In the genomic region with DNA sequence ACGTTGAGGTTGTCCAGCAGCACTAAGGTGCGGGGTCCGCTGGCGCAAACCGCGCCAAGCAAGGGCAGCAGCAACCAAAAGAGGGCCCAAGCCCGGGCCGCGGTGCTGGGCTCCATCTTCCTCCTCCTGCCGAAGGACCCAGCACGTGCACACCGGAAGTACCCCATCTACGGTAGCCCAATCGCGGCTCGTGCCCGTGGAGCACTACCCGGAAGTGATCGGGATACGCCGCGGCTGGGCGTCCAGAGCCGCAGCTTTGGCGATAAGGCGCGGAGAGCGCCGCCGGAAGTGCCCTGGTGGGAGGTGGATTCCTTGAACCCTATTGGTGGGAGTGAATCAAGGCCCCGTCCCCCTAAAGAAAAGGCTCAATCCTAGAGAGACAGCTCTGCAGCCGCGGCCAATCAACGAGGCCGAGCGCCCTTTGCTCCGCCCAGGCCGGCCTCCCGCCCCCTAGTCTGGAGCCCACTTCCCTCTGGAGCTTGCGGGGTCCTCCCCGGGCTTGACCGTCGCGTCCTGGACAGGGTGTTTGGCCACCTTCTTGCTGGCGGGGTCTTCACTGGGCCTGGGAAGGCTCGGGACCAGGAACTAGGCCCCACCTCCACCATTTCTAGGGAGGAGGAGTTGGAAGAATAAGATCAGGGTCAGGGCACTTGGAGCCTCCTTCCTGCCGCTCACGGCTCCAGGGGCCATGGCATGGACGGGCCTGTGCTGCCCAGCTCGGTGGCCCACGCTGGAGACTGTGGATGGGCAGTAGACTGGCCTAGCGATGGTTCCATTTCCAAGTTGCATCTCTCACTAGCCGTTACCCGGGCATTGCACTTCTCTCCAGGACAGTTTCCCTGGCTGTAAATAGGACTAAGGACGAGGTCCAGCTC, we compare ENCODE assay signal across 1 cellular context.
A peak's percentile ranks its signal among the peaks of the same experiment; 100 is the strongest.
TF ChIP-seq lines count a peak whose summit lies in the region.

A gene (minus strand): TSS at position 135 of the 875 bp plus-strand sequence. CDS start 19 bp downstream, at position 116.

TF ChIP-seq in GM12878, 131 proteins besides CTCF, POLR2A, EP300 and RAD21 (continued from another document and continues in another):
- TF ChIP-seq, protein P1, sequence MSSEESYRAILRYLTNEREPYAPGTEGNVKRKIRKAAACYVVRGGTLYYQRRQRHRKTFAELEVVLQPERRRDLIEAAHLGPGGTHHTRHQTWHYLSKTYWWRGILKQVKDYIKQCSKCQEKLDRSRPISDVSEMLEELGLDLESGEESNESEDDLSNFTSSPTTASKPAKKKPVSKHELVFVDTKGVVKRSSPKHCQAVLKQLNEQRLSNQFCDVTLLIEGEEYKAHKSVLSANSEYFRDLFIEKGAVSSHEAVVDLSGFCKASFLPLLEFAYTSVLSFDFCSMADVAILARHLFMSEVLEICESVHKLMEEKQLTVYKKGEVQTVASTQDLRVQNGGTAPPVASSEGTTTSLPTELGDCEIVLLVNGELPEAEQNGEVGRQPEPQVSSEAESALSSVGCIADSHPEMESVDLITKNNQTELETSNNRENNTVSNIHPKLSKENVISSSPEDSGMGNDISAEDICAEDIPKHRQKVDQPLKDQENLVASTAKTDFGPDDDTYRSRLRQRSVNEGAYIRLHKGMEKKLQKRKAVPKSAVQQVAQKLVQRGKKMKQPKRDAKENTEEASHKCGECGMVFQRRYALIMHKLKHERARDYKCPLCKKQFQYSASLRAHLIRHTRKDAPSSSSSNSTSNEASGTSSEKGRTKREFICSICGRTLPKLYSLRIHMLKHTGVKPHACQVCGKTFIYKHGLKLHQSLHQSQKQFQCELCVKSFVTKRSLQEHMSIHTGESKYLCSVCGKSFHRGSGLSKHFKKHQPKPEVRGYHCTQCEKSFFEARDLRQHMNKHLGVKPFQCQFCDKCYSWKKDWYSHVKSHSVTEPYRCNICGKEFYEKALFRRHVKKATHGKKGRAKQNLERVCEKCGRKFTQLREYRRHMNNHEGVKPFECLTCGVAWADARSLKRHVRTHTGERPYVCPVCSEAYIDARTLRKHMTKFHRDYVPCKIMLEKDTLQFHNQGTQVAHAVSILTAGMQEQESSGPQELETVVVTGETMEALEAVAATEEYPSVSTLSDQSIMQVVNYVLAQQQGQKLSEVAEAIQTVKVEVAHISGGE (CRISPR knock-in tag; IDR thresholded peaks at IDR 0.05), result no peak
- TF ChIP-seq JUNB (IDR thresholded peaks at IDR 0.05), result no peak
- TF ChIP-seq TARDBP (IDR thresholded peaks at IDR 0.05; ENCODE audit: borderline replicate concordance), result no peak
- TF ChIP-seq ATF7 (IDR thresholded peaks at IDR 0.05; ENCODE audit: low read depth), result 0 out of 2 replicates have a peak, but pooled peaks have one; percentile 21
- no peak for TF ChIP-seq ZNF24 (IDR thresholded peaks at IDR 0.05)
- TF ChIP-seq, protein P2, sequence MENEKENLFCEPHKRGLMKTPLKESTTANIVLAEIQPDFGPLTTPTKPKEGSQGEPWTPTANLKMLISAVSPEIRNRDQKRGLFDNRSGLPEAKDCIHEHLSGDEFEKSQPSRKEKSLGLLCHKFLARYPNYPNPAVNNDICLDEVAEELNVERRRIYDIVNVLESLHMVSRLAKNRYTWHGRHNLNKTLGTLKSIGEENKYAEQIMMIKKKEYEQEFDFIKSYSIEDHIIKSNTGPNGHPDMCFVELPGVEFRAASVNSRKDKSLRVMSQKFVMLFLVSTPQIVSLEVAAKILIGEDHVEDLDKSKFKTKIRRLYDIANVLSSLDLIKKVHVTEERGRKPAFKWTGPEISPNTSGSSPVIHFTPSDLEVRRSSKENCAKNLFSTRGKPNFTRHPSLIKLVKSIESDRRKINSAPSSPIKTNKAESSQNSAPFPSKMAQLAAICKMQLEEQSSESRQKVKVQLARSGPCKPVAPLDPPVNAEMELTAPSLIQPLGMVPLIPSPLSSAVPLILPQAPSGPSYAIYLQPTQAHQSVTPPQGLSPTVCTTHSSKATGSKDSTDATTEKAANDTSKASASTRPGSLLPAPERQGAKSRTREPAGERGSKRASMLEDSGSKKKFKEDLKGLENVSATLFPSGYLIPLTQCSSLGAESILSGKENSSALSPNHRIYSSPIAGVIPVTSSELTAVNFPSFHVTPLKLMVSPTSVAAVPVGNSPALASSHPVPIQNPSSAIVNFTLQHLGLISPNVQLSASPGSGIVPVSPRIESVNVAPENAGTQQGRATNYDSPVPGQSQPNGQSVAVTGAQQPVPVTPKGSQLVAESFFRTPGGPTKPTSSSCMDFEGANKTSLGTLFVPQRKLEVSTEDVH (IDR thresholded peaks at IDR 0.05; ENCODE audit: low read depth, partially characterized antibody), result peak; percentile 55
- no peak for TF ChIP-seq ETV6 (conservative IDR thresholded peaks at IDR 0.05 in 1 of 2, IDR thresholded peaks at IDR 0.05 in 1 of 2; ENCODE audit: borderline replicate concordance in 1 of 2, low read depth in 1 of 2)
- TF ChIP-seq, protein P3, sequence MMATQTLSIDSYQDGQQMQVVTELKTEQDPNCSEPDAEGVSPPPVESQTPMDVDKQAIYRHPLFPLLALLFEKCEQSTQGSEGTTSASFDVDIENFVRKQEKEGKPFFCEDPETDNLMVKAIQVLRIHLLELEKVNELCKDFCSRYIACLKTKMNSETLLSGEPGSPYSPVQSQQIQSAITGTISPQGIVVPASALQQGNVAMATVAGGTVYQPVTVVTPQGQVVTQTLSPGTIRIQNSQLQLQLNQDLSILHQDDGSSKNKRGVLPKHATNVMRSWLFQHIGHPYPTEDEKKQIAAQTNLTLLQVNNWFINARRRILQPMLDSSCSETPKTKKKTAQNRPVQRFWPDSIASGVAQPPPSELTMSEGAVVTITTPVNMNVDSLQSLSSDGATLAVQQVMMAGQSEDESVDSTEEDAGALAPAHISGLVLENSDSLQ (IDR thresholded peaks at IDR 0.05), result peak; percentile 78
- peak; percentile 63; the same call in 1 of the 2 replicates for TF ChIP-seq BACH1 (IDR thresholded peaks at IDR 0.05; ENCODE audit: borderline replicate concordance)
- TF ChIP-seq BRCA1 (IDR thresholded peaks at IDR 0.05; ENCODE audit: low read depth, low read length), result no peak
- TF ChIP-seq SREBF1 (IDR thresholded peaks at IDR 0.05; ENCODE audit: low read length), result peak; percentile 67
- TF ChIP-seq, protein P4, sequence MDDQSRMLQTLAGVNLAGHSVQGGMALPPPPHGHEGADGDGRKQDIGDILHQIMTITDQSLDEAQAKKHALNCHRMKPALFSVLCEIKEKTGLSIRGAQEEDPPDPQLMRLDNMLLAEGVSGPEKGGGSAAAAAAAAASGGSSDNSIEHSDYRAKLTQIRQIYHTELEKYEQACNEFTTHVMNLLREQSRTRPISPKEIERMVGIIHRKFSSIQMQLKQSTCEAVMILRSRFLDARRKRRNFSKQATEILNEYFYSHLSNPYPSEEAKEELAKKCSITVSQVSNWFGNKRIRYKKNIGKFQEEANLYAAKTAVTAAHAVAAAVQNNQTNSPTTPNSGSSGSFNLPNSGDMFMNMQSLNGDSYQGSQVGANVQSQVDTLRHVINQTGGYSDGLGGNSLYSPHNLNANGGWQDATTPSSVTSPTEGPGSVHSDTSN (IDR thresholded peaks at IDR 0.05; ENCODE audit: insufficient replicate concordance, low read depth, low read length), result no peak
- TF ChIP-seq, protein P5, sequence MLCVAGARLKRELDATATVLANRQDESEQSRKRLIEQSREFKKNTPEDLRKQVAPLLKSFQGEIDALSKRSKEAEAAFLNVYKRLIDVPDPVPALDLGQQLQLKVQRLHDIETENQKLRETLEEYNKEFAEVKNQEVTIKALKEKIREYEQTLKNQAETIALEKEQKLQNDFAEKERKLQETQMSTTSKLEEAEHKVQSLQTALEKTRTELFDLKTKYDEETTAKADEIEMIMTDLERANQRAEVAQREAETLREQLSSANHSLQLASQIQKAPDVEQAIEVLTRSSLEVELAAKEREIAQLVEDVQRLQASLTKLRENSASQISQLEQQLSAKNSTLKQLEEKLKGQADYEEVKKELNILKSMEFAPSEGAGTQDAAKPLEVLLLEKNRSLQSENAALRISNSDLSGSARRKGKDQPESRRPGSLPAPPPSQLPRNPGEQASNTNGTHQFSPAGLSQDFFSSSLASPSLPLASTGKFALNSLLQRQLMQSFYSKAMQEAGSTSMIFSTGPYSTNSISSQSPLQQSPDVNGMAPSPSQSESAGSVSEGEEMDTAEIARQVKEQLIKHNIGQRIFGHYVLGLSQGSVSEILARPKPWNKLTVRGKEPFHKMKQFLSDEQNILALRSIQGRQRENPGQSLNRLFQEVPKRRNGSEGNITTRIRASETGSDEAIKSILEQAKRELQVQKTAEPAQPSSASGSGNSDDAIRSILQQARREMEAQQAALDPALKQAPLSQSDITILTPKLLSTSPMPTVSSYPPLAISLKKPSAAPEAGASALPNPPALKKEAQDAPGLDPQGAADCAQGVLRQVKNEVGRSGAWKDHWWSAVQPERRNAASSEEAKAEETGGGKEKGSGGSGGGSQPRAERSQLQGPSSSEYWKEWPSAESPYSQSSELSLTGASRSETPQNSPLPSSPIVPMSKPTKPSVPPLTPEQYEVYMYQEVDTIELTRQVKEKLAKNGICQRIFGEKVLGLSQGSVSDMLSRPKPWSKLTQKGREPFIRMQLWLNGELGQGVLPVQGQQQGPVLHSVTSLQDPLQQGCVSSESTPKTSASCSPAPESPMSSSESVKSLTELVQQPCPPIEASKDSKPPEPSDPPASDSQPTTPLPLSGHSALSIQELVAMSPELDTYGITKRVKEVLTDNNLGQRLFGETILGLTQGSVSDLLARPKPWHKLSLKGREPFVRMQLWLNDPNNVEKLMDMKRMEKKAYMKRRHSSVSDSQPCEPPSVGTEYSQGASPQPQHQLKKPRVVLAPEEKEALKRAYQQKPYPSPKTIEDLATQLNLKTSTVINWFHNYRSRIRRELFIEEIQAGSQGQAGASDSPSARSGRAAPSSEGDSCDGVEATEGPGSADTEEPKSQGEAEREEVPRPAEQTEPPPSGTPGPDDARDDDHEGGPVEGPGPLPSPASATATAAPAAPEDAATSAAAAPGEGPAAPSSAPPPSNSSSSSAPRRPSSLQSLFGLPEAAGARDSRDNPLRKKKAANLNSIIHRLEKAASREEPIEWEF (IDR thresholded peaks at IDR 0.05; ENCODE audit: insufficient replicate concordance, low read depth, low read length), result no peak
- peak; percentile 66 for TF ChIP-seq RFX5 (IDR thresholded peaks at IDR 0.05; ENCODE audit: low read depth, low read length)
- TF ChIP-seq, protein P6, sequence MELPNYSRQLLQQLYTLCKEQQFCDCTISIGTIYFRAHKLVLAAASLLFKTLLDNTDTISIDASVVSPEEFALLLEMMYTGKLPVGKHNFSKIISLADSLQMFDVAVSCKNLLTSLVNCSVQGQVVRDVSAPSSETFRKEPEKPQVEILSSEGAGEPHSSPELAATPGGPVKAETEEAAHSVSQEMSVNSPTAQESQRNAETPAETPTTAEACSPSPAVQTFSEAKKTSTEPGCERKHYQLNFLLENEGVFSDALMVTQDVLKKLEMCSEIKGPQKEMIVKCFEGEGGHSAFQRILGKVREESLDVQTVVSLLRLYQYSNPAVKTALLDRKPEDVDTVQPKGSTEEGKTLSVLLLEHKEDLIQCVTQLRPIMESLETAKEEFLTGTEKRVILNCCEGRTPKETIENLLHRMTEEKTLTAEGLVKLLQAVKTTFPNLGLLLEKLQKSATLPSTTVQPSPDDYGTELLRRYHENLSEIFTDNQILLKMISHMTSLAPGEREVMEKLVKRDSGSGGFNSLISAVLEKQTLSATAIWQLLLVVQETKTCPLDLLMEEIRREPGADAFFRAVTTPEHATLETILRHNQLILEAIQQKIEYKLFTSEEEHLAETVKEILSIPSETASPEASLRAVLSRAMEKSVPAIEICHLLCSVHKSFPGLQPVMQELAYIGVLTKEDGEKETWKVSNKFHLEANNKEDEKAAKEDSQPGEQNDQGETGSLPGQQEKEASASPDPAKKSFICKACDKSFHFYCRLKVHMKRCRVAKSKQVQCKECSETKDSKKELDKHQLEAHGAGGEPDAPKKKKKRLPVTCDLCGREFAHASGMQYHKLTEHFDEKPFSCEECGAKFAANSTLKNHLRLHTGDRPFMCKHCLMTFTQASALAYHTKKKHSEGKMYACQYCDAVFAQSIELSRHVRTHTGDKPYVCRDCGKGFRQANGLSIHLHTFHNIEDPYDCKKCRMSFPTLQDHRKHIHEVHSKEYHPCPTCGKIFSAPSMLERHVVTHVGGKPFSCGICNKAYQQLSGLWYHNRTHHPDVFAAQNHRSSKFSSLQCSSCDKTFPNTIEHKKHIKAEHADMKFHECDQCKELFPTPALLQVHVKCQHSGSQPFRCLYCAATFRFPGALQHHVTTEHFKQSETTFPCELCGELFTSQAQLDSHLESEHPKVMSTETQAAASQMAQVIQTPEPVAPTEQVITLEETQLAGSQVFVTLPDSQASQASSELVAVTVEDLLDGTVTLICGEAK (IDR thresholded peaks at IDR 0.05; ENCODE audit: borderline replicate concordance), result peak; percentile 96
- no peak for TF ChIP-seq EED (IDR thresholded peaks at IDR 0.05; ENCODE audit: low read depth)
- 0 out of 2 replicates have a peak, but pooled peaks have one; percentile 34 for TF ChIP-seq LARP7 (IDR thresholded peaks at IDR 0.05)
- no peak for TF ChIP-seq MEF2B (IDR thresholded peaks at IDR 0.05; ENCODE audit: partially characterized antibody, poor library complexity, severe bottlenecking)
- peak; percentile 84 for TF ChIP-seq NFYA (IDR thresholded peaks at IDR 0.05; ENCODE audit: borderline replicate concordance, low read depth, low read length)
- TF ChIP-seq SUZ12 (IDR thresholded peaks at IDR 0.05; ENCODE audit: unreplicated experiment), result no peak
- TF ChIP-seq EGR1 (IDR thresholded peaks at IDR 0.05; ENCODE audit: borderline replicate concordance in 1 of 2, low read depth in 2 of 2, low read length in 2 of 2), result no peak
- TF ChIP-seq BMI1 (IDR thresholded peaks at IDR 0.05; ENCODE audit: borderline replicate concordance), result no peak
- TF ChIP-seq, protein P7, sequence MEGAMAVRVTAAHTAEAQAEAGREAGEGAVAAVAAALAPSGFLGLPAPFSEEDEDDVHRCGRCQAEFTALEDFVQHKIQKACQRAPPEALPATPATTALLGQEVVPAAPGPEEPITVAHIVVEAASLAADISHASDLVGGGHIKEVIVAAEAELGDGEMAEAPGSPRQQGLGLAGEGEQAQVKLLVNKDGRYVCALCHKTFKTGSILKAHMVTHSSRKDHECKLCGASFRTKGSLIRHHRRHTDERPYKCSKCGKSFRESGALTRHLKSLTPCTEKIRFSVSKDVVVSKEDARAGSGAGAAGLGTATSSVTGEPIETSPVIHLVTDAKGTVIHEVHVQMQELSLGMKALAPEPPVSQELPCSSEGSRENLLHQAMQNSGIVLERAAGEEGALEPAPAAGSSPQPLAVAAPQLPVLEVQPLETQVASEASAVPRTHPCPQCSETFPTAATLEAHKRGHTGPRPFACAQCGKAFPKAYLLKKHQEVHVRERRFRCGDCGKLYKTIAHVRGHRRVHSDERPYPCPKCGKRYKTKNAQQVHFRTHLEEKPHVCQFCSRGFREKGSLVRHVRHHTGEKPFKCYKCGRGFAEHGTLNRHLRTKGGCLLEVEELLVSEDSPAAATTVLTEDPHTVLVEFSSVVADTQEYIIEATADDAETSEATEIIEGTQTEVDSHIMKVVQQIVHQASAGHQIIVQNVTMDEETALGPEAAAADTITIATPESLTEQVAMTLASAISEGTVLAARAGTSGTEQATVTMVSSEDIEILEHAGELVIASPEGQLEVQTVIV (IDR thresholded peaks at IDR 0.05; ENCODE audit: borderline replicate concordance, partially characterized antibody), result peak; percentile 83
- no peak; the same call in 1 of the 2 replicates for TF ChIP-seq ASH2L (IDR thresholded peaks at IDR 0.05; ENCODE audit: borderline replicate concordance, low read depth)
- no peak for TF ChIP-seq ZNF217 (IDR thresholded peaks at IDR 0.05)
- TF ChIP-seq SPI1 (IDR thresholded peaks at IDR 0.05; ENCODE audit: borderline replicate concordance, insufficient read depth, low read depth, low read length), result peak; percentile 64; the same call in 1 of the 2 replicates
- peak; percentile 97 for TF ChIP-seq SP1 (IDR thresholded peaks at IDR 0.05; ENCODE audit: low read depth, low read length)
- no peak for TF ChIP-seq CEBPB (IDR thresholded peaks at IDR 0.05; ENCODE audit: borderline replicate concordance in 1 of 2, low read depth in 2 of 2, low read length in 2 of 2)
- TF ChIP-seq BCL11A (IDR thresholded peaks at IDR 0.05; ENCODE audit: low read depth, low read length), result no peak
- 0 out of 2 replicates have a peak, but pooled peaks have one; percentile 17 for TF ChIP-seq JUND (IDR thresholded peaks at IDR 0.05; ENCODE audit: low read depth, low read length)
